ENCODE assay signal across 24 cellular contexts in the genomic region with DNA sequence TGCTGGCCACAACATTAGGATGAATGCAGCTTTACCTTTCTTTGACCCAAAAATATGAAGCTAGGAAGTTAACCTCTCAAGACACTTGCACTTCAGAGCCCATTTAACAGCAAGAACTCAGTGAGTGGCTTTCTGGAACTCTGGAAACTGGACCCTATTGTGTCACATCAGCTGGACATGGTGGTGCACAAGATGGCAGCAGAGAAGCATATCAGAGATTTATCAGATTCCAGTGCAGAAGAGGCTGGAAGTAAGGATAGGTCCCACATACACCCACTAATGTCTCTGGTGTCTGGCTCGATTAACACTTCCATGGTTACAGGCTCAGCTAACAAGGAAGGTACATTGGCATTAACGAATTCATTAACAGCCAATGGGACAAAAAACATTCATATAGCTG.
A peak's percentile ranks its signal among the peaks of the same experiment; 100 is the strongest.
DNase-seq lines count a peak whose midpoint lies in the region; ATAC-seq, FAIRE-seq and TF ChIP-seq lines count a peak whose summit lies in the region.
"Had no signal": no experiment of that assay in that cellular context is flagged by ENCODE, and none has a peak within 500 bp of the region (broad histone marks: within the 10 kb centered on the region; RNA-seq: fewer than 3 reads in every experiment).

No MANE protein-coding gene starts in this region.

- no peaks in the 10 kb centered on the region for H3K4me1 ChIP-seq in upper lobe of right lung

- TF ChIP-seq CTCF in bronchial epithelial cell (IDR thresholded peaks at IDR 0.05; ENCODE audit: insufficient read depth, low read length, severe bottlenecking) (no peak), upper lobe of right lung (IDR thresholded peaks at IDR 0.05) (no peak)

- H3K27me3 ChIP-seq in bronchial epithelial cell (ENCODE audit: control insufficient read depth, insufficient read depth, low read length): no peaks in the 10 kb centered on the region
- no peaks in the 10 kb centered on the region for H3K27me3 ChIP-seq in upper lobe of right lung
- H3K27me3 ChIP-seq: MG63 had no signal

- no peaks in the 10 kb centered on the region for H3K9me3 ChIP-seq in upper lobe of right lung
- H3K9me3 ChIP-seq: MG63 had no signal

- intact Hi-C loops in upper lobe of right lung (cut with DNase I): no loop called here

- no peak overlapping the region for H3K27ac ChIP-seq in upper lobe of right lung
- H3K27ac ChIP-seq: PC-9 had no signal

- H3K36me3 ChIP-seq in bronchial epithelial cell (ENCODE audit: control insufficient read depth, insufficient read depth, low read length): no peaks in the 10 kb centered on the region
- no peaks in the 10 kb centered on the region for H3K36me3 ChIP-seq in upper lobe of right lung
- H3K36me3 ChIP-seq: MG63 had no signal

- H3K4me3 ChIP-seq in bronchial epithelial cell (ENCODE audit: low read depth, low read length) (no peak overlapping the region), upper lobe of right lung (no peak overlapping the region)
- H3K4me3 ChIP-seq: GM23338, MG63, PC-9 had no signal

- DNase-seq in LHCN-M2 (ENCODE audit: low read depth) (peak; percentile 36), bronchial epithelial cell (ENCODE audit: low read depth) (peak; percentile 0), medulla oblongata (ENCODE audit: extremely low spot score) (peak; percentile 1), foreskin melanocyte (no peak), NOMO-1 treated with DMSO at 0.1 percent for 48 hours (lab: John Stamatoyannopoulos, UW; ENCODE audit: unreplicated experiment) (no peak), upper lobe of right lung (no peak)
- DNase-seq: ACHN; H9; HFFc6; MG63; NCI-H1105 treated with DMSO at 0.1 percent for 48 hours; NCI-H1694; NCI-H2029 treated with DMSO at 0.1 percent for 48 hours; NCI-H446 treated with DMSO at 0.1 percent for 48 hours; NCI-H526; NCI-H82; NK-92 treated with Interleukin-12 subunit alpha and Interleukin-12 subunit beta, amount 100 ng/mL, for 24 hours; PC-9; RPMI8226; SHP77; T-cell had no signal

- ATAC-seq in GM21576 (IDR thresholded peaks at IDR 0.05; ENCODE audit: unreplicated experiment) (no peak), upper lobe of right lung (no peak)
- ATAC-seq: GM23338, T-cell had no signal

- FAIRE-seq in bronchial epithelial cell (lab: Jason Lieb, UNC): no peak
- FAIRE-seq: GM18507 had no signal

Comparison
In these comparisons a context has a peak if more than half of its experiments do, and no peak if none do; other contexts are left out.
1. DNase-seq: peak in LHCN-M2 (single experiment), bronchial epithelial cell (single experiment) and medulla oblongata (single experiment); none in foreskin melanocyte (single experiment), NOMO-1 treated with DMSO at 0.1 percent for 48 hours (single experiment) and upper lobe of right lung (single experiment).